8 cellular contexts compared by ENCODE assay signal in genomic region chrX:118976599-118977340, GRCh38.
DNase-seq lines count a peak whose midpoint lies in the region; ATAC-seq lines count a peak whose summit lies in the region.

No MANE protein-coding gene starts in this region.

- H3K4me1 Mint-ChIP-seq in activated naive CD4-positive, alpha-beta T cell treated with anti-CD3 and anti-CD28 coated beads, Interleukin-2, amount 50 U/mL, for 24 hours: peaks cover 25% of the 10 kb centered on the region

- DNase-seq in GM03348 (ENCODE audit: low spot score): peak; percentile 29
- peak; percentile 35 for DNase-seq in NCI-H510A treated with DMSO at 0.1 percent for 48 hours (lab: John Stamatoyannopoulos, UW)
- DNase-seq in iPS-NIHi11 (ENCODE audit: low spot score): peak; percentile 35

- no peaks in the 10 kb centered on the region for H3K9me3 Mint-ChIP-seq in activated naive CD4-positive, alpha-beta T cell treated with anti-CD3 and anti-CD28 coated beads, Interleukin-2, amount 50 U/mL, for 24 hours

- H3K27me3 Mint-ChIP-seq in activated naive CD4-positive, alpha-beta T cell treated with anti-CD3 and anti-CD28 coated beads, Interleukin-2, amount 50 U/mL, for 24 hours: no peaks in the 10 kb centered on the region

- H3K4me3 ChIP-seq in skin epidermis: peak overlapping the region; percentile 27 to 51 (median 34)

- H3K36me3 Mint-ChIP-seq in activated naive CD4-positive, alpha-beta T cell treated with anti-CD3 and anti-CD28 coated beads, Interleukin-2, amount 50 U/mL, for 24 hours: no peaks in the 10 kb centered on the region

- H3K27ac ChIP-seq in skin epidermis: peak overlapping the region in 11 of 21 experiments; percentile 12 to 85 (median 74)

- ATAC-seq in GM19035 (IDR thresholded peaks at IDR 0.05; ENCODE audit: unreplicated experiment) (no peak), GM21576 (IDR thresholded peaks at IDR 0.05; ENCODE audit: unreplicated experiment) (no peak), HG03378 (IDR thresholded peaks at IDR 0.05; ENCODE audit: unreplicated experiment) (no peak)

- H3K4me3 Mint-ChIP-seq in activated naive CD4-positive, alpha-beta T cell treated with anti-CD3 and anti-CD28 coated beads, Interleukin-2, amount 50 U/mL, for 24 hours: peak overlapping the region; percentile 81

- peak overlapping the region; percentile 51 for H3K27ac Mint-ChIP-seq in activated naive CD4-positive, alpha-beta T cell treated with anti-CD3 and anti-CD28 coated beads, Interleukin-2, amount 50 U/mL, for 24 hours
